ENCODE assay signal across 8 cellular contexts in the genomic region with DNA sequence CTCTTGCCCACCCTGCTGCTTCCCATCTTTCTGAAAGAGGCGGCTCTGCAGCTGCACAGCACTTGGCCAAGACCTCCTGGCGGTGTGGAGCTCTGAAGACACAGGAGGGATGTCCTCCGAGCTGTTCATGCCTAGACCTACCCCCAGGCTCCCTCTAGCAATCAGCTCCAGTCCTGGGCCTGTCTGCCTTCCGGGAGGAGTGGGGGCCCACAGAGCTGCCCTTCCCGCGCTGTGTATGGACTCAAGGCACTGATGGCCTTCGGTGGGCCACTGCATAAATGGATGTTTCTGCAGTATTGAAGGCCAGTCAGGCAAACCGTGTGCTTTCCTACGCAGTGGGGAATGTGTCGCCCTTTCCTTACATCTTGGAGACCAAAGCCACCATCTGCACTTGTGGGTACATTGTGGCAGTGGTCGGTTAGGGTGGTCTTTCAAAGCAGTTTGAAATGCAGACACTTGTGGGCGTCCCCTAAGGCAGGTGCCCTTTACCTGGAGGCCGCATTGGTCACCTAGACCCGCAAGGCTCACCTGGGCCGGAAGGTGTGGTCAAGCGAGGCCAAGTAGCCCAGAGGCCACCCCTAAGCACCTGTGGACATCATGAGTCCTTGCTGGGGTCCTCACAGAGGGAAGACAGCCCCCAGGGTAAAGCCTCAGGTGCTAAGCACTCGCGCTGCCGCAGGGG. TPM values are rescaled to one million over a fixed set of nuclear protein-coding genes. Genes with fewer than 3 reads are reported as not detected.
DNase-seq lines count a peak whose midpoint lies in the region; ATAC-seq and TF ChIP-seq lines count a peak whose summit lies in the region.

No MANE protein-coding gene starts in this region.

- in situ Hi-C loops in G401 (cut with HindIII; ENCODE audit: low sequenced_read_pairs) = no loop called here

- BruUV-seq in A673 (replicated peaks; lab: Mats Ljungman, UMichigan) = no TSS peak

- H3K9me3 ChIP-seq in A673 (ENCODE audit: low read depth, low read length, poor library complexity, severe bottlenecking) (peaks cover 11% of the 10 kb centered on the region), breast epithelium (no peaks in the 10 kb centered on the region), mononuclear cell (ENCODE audit: low read depth, low read length) (no peaks in the 10 kb centered on the region)

- H3K4me3 ChIP-seq in A673 (ENCODE audit: low read depth, low read length, poor library complexity, severe bottlenecking) = peak overlapping the region; percentile 40
- peak overlapping the region; percentile 50 to 79 (median 71) for H3K4me3 ChIP-seq in breast epithelium
- peak overlapping the region; percentile 33 for H3K4me3 ChIP-seq in mononuclear cell (ENCODE audit: low read length)

- CTCF ChIA-PET in A673 (lab: Charles Lee) = no interaction called here

- TF ChIP-seq CTCF in A673 (conservative IDR thresholded peaks at IDR 0.05; ENCODE audit: low read depth, low read length) = no peak
- TF ChIP-seq CTCF in breast epithelium (IDR thresholded peaks at IDR 0.05) = peak in 1 of 3 donors; percentile 33

- POLR2A ChIA-PET in A673 (lab: Charles Lee; ENCODE audit: low non-redundant PET) = interaction anchor here (0.6 to 0.7 kb wide), 2 partner anchors 19 to 41 kb away, joined by 3 read pairs; no protein-coding TSS in a partner anchor

- ATAC-seq in HG02588 (IDR thresholded peaks at IDR 0.05; ENCODE audit: unreplicated experiment) (peak; percentile 14), HG03432 (IDR thresholded peaks at IDR 0.05; ENCODE audit: unreplicated experiment) (no peak), HG03460 (IDR thresholded peaks at IDR 0.05; ENCODE audit: unreplicated experiment) (no peak)

- intact Hi-C loops in A673 (cut with micrococcal nuclease; ENCODE audit: unreplicated experiment) (loop anchor here (5.0 kb wide), 1 partner anchor 51 kb away; no protein-coding TSS in a partner anchor), breast epithelium (cut with DNase I; ENCODE audit: low total_unique reads) (no loop called here)

- H3K4me1 ChIP-seq in A673 (ENCODE audit: insufficient read depth, low read length, poor library complexity, severe bottlenecking) (peaks cover 7% of the 10 kb centered on the region), breast epithelium (peaks cover 0 to 13% of the 10 kb centered on the region in 2 donors), mononuclear cell (ENCODE audit: insufficient read depth, low read length) (peaks cover 12% of the 10 kb centered on the region)

- TF ChIP-seq POLR2A in breast epithelium (IDR thresholded peaks at IDR 0.05) = no peak

- H3K27ac ChIP-seq in A673 (ENCODE audit: low read depth, low read length, poor library complexity, severe bottlenecking) = peak overlapping the region; percentile 77
- peak overlapping the region; percentile 92 to 98 for H3K27ac ChIP-seq in breast epithelium

- H3K27me3 ChIP-seq in A673 (replicated peaks; ENCODE audit: insufficient read depth, low read depth, low read length, poor library complexity) (no peaks in the 10 kb centered on the region), breast epithelium (no peaks in the 10 kb centered on the region), mononuclear cell (ENCODE audit: insufficient read depth, low read length) (no peaks in the 10 kb centered on the region)

- H3K36me3 ChIP-seq in A673 (ENCODE audit: insufficient read depth, low read length, poor library complexity, severe bottlenecking) (peaks cover 11% of the 10 kb centered on the region), breast epithelium (no peaks in the 10 kb centered on the region)

- DNase-seq in A673 (ENCODE audit: low spot score) (no peak), breast epithelium (ENCODE audit: low spot score in 2 of 2) (peak in 1 of 2 donors; percentile 30), NAMALWA (ENCODE audit: low spot score) (no peak), G401 (ENCODE audit: low spot score) (no peak)

RNA-seq across cellular contexts. Expression of a gene that starts 0.9 kb away (rescaled TPM):
- 30.6 and 33.8 TPM in 2 replicates for total RNA-seq in A673 (2021)
- total RNA-seq in breast epithelium = 10 to 100 TPM; 11.7 to 16.4 (median 14.4) TPM
- total RNA-seq in mononuclear cell = 4.8 TPM
- 14.1 and 21.5 TPM in 2 replicates for total RNA-seq in G401 (2014; rRNA removed; shearing (Covaris generic))

RNA-seq across cellular contexts. Expression of a gene that starts 48.0 kb away (rescaled TPM):
- total RNA-seq in A673 (2021) (0.31 and 0.34 TPM in 2 replicates), breast epithelium (not detected), mononuclear cell (0.42 TPM)
- 0.06 and 0.20 TPM in 2 replicates for total RNA-seq in G401 (2014; rRNA removed; shearing (Covaris generic))
